Comparison of ENCODE assay signal across 8 cellular contexts in the genomic region with DNA sequence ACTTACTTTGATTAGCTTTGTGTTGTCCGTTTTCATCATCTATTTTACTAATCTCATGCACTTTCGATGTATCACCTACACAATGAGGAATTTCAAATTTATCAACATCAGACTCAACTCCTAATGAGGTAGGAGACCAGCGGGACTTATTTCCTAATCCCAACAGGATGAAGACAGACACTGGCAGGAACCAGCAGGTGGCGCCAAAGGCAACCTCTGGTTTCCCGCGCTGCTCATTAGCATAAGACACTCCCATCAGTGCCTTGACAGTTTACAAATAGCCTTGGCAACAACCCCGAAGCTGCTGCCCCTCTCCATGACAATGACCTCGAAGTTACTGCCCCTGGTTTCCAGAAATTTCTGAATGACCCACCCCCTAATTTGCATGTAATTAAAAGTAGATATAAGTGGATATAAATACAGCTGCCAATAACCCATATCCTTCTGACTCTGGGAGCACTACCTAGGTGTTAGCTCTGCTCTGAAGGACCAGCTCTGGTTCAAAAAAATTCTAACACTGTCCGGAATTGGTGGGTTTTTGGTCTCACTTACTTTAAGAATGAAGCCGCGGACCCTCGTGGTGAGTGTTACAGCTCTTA.
A peak's percentile ranks its signal among the peaks of the same experiment; 100 is the strongest.
DNase-seq lines count a peak whose midpoint lies in the region; ATAC-seq and TF ChIP-seq lines count a peak whose summit lies in the region.

No MANE protein-coding gene starts in this region.

- no peak overlapping the region for H3K4me2 ChIP-seq in DND-41 (ENCODE audit: insufficient read depth, low read length)

- H3K36me3 Mint-ChIP-seq in activated T-helper 17 cell treated with anti-CD3 and anti-CD28 coated beads, Interleukin-2, amount 50 U/mL, for 72 hours (ENCODE audit: low read depth), result no peaks in the 10 kb centered on the region

- peak; percentile 13 for DNase-seq in DND-41
- DNase-seq in iPS DF 4.7 (ENCODE audit: extremely low read depth, low spot score), result peak; percentile 72
- DNase-seq in superior temporal gyrus (ENCODE audit: extremely low spot score), result peak; percentile 74

- H3K4me1 ChIP-seq in DND-41 (ENCODE audit: insufficient read depth, low read length), result no peaks in the 10 kb centered on the region

- peaks cover 3% of the 10 kb centered on the region for H3K4me1 Mint-ChIP-seq in activated T-helper 17 cell treated with anti-CD3 and anti-CD28 coated beads, Interleukin-2, amount 50 U/mL, for 72 hours

- H3K27ac Mint-ChIP-seq in activated T-helper 17 cell treated with anti-CD3 and anti-CD28 coated beads, Interleukin-2, amount 50 U/mL, for 72 hours, result no peak overlapping the region

- H3K27ac ChIP-seq in DND-41 (ENCODE audit: low read length), result no peak overlapping the region

- no peaks in the 10 kb centered on the region for H3K36me3 ChIP-seq in DND-41 (ENCODE audit: insufficient read depth, low read length)

- peak; percentile 58 for TF ChIP-seq CTCF in DND-41 (IDR thresholded peaks at IDR 0.05; ENCODE audit: borderline replicate concordance, extremely low read depth, low read length, poor library complexity, severe bottlenecking)
- TF ChIP-seq CTCF in LNCAP (IDR thresholded peaks at IDR 0.05), result peak; percentile 93

- no peaks in the 10 kb centered on the region for H3K79me2 ChIP-seq in DND-41 (ENCODE audit: insufficient read depth, low read length)

- H2AFZ ChIP-seq in DND-41 (ENCODE audit: low read depth, low read length), result no peak overlapping the region

- no peak overlapping the region for H3K4me3 Mint-ChIP-seq in activated T-helper 17 cell treated with anti-CD3 and anti-CD28 coated beads, Interleukin-2, amount 50 U/mL, for 72 hours

- no peaks in the 10 kb centered on the region for H3K27me3 ChIP-seq in DND-41 (ENCODE audit: insufficient read depth, low read length, poor library complexity)

- H3K9ac ChIP-seq in DND-41 (ENCODE audit: low read depth, low read length), result no peak overlapping the region

- no peaks in the 10 kb centered on the region for H3K27me3 Mint-ChIP-seq in activated T-helper 17 cell treated with anti-CD3 and anti-CD28 coated beads, Interleukin-2, amount 50 U/mL, for 72 hours

- H3K9me3 ChIP-seq in DND-41 (ENCODE audit: insufficient read depth, low read length, severe bottlenecking), result no peaks in the 10 kb centered on the region

- ATAC-seq in DND-41 (ENCODE audit: insufficient read depth, low read depth), result 0 out of 3 replicates have a peak, but pooled peaks have one; percentile 45
- ATAC-seq in activated T-helper 17 cell treated with anti-CD3 and anti-CD28 coated beads, Interleukin-2, amount 50 U/mL, for 72 hours (replicated peaks), result peak; percentile 49
- no peak for ATAC-seq in GM21367 (IDR thresholded peaks at IDR 0.05; ENCODE audit: unreplicated experiment)
- no peak for ATAC-seq in GM21717 (IDR thresholded peaks at IDR 0.05; ENCODE audit: unreplicated experiment)
- no peak for ATAC-seq in GM19351 (IDR thresholded peaks at IDR 0.05; ENCODE audit: unreplicated experiment)

- H3K4me3 ChIP-seq in DND-41 (ENCODE audit: low read depth in 1 of 2, low read length in 2 of 2), result no peak overlapping the region

- H4K20me1 ChIP-seq in DND-41 (ENCODE audit: insufficient read depth, low read length), result no peaks in the 10 kb centered on the region

- H3K9me3 Mint-ChIP-seq in activated T-helper 17 cell treated with anti-CD3 and anti-CD28 coated beads, Interleukin-2, amount 50 U/mL, for 72 hours, result peaks cover 4% of the 10 kb centered on the region

Comparison
In these comparisons a context has a peak if more than half of its experiments do, and no peak if none do; other contexts are left out.
1. ATAC-seq: peak in DND-41 (single experiment) and activated T-helper 17 cell treated with anti-CD3 and anti-CD28 coated beads, Interleukin-2, amount 50 U/mL, for 72 hours (single experiment); none in GM21367 (single experiment), GM21717 (single experiment) and GM19351 (single experiment).
2. DNase-seq: peak in every context shown above with its lines; median percentile 74 in superior temporal gyrus; 72 in iPS DF 4.7; 13 in DND-41.